18 cellular contexts compared by ENCODE assay signal in genomic region chr3:172981407-172981983, GRCh38.
"Had no signal": no experiment of that assay in that cellular context is flagged by ENCODE, and none has a peak within 500 bp of the region (broad histone marks: within the 10 kb centered on the region; RNA-seq: fewer than 3 reads in every experiment).

No MANE protein-coding gene starts in this region.

- H3K36me3 ChIP-seq: gastrocnemius medialis, lower lobe of right lung, neutrophil, pancreas, thoracic aorta, tibial nerve, upper lobe of right lung, uterus had no signal

- H3K4me3 ChIP-seq: gastrocnemius medialis, lower lobe of right lung, pancreas, thoracic aorta, tibial nerve, upper lobe of right lung, uterus had no signal

- ATAC-seq: gastrocnemius medialis; left ventricle myocardium superior; lower lobe of right lung; natural killer cell treated with Interleukin-12 subunit alpha and Interleukin-12 subunit beta and Interleukin-15 and Interleukin-18, amount 100 ng/mL, for 72 hours; pancreas; sciatic nerve; stimulated activated naive B cell treated with anti-CD40 and anti-IgM and Interleukin-4, amounts not matched to agents 10 μg/mL and 1 μg/mL and 100 μg/mL, for 72 hours; upper lobe of right lung had no signal

- H3K4me1 ChIP-seq: gastrocnemius medialis, lower lobe of right lung, pancreas, tibial nerve, upper lobe of right lung, uterus had no signal

- DNase-seq: cortex of kidney; gastrocnemius medialis; head of caudate nucleus; left ventricle myocardium superior; lower lobe of right lung; naive B cell; pancreas; stimulated activated CD4-positive, alpha-beta T cell treated with anti-CD3 and anti-CD28 coated beads, Interleukin-2, amount 100 ng/mL, for 24 hours; stimulated activated CD4-positive, alpha-beta T cell treated with anti-CD3 and anti-CD28 coated beads, Interleukin-4, amount 100 ng/mL, for 24 hours; stimulated activated naive B cell treated with anti-CD40 and anti-IgM and Interleukin-4, amounts not matched to agents 10 μg/mL and 1 μg/mL and 100 μg/mL, for 72 hours; upper lobe of right lung; uterus had no signal

- H3K27ac ChIP-seq: gastrocnemius medialis, lower lobe of right lung, neutrophil, pancreas, thoracic aorta, tibial nerve, upper lobe of right lung, uterus had no signal

- H3K9me3 ChIP-seq: gastrocnemius medialis, lower lobe of right lung, neutrophil, pancreas, thoracic aorta, tibial nerve, upper lobe of right lung, uterus had no signal

- FAIRE-seq: keratinocyte, pancreas had no signal

- H3K27me3 ChIP-seq: gastrocnemius medialis, neutrophil, pancreas, tibial nerve, upper lobe of right lung, uterus had no signal
